ENCODE assay signal across 18 cellular contexts in the genomic region with DNA sequence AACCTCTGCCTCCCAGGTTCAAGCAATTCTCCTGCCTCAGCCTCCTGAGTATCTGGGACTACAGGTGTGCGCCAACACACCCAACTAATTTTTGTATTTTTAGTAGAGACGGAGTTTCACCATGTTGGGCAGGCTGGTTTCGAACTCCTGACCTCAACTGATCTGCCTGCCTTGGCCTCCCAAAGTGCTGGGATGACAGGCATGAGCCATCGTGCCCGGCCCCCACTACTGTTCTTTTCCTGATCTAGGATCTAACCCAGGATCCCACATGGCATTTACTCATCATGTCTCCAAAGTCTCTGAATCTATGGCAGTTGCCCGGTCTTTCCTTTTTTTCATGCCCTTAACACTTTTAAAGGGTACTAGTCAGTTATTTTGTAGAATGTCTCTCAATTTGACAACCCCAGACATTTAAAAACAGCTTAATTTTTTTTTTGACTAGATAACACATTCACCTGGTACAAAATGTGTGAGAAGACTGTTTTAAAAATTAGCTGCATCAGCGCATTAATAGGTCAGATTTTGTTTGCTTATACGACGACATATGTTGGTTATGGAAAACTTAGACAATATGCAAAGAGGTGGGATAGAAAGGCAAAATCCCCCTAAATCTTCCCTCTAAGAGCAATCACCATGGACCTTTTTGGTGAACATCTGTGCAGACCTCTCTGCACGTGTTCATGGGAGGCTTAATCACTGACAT. TPM values are rescaled to one million over a fixed set of nuclear protein-coding genes. Genes with fewer than 3 reads are reported as not detected.
DNase-seq lines count a peak whose midpoint lies in the region; ATAC-seq, FAIRE-seq and TF ChIP-seq lines count a peak whose summit lies in the region.
"Had no signal": no experiment of that assay in that cellular context is flagged by ENCODE, and none has a peak within 500 bp of the region (broad histone marks: within the 10 kb centered on the region; RNA-seq: fewer than 3 reads in every experiment).

No MANE protein-coding gene starts in this region.

- 59% methylated on average over 9 of the region's 10 CpGs for WGBS in K562 (ENCODE audit: insufficient coverage, low coverage, missing lambda C conversion rate)
- 92 to 97% methylated on average over 10 of the region's 10 CpGs for WGBS in thyroid gland, 2 donors

- H3K4me2 ChIP-seq in K562 (ENCODE audit: insufficient read depth, low read length), result no peak overlapping the region
- no peak overlapping the region for H3K4me2 ChIP-seq in Karpas-422 (ENCODE audit: low read depth, low read length, poor library complexity, severe bottlenecking)

- no peak overlapping the region; the same call in 1 of the 2 replicates for H3K27ac Mint-ChIP-seq in WTC11
- H3K27ac Mint-ChIP-seq: activated T-helper 2 cell treated with anti-CD3 and anti-CD28 coated beads, Interferon-gamma antibody, Interleukin-2, Interleukin-4, amounts not matched to agents 10 μg/mL and 5 μg/mL and 100 μg/mL, durations not matched to agents 14 hours and 24 hours and 36 hours; effector memory CD8-positive, alpha-beta T cell; H9; stimulated activated memory B cell treated with anti-CD40 and anti-IgM and Interleukin-4, amounts not matched to agents 10 μg/mL and 1 μg/mL and 100 μg/mL, for 72 hours had no signal

- peaks cover 8% of the 10 kb centered on the region for H3K36me3 Mint-ChIP-seq in WTC11

- H3K4me3 Mint-ChIP-seq in WTC11, result no peak overlapping the region
- H3K4me3 Mint-ChIP-seq: H9; stimulated activated memory B cell treated with anti-CD40 and anti-IgM and Interleukin-4, amounts not matched to agents 10 μg/mL and 1 μg/mL and 100 μg/mL, for 72 hours had no signal

- no TSS peak for BruUV-seq in K562 (replicated peaks; lab: Mats Ljungman, UMichigan)

- H4K20me1 ChIP-seq in K562 (replicated peaks; ENCODE audit: control insufficient read depth, insufficient read depth, low read length), result no peaks in the 10 kb centered on the region
- no peaks in the 10 kb centered on the region for H4K20me1 ChIP-seq in Karpas-422 (ENCODE audit: insufficient read depth, low read depth, low read length)

- H3K79me2 ChIP-seq in K562 (ENCODE audit: control insufficient read depth, insufficient read depth, low read length), result no peaks in the 10 kb centered on the region
- no peaks in the 10 kb centered on the region for H3K79me2 ChIP-seq in Karpas-422 (ENCODE audit: low read length)

- POLR2A ChIA-PET in K562 (lab: Yijun Ruan, JAX) (interaction anchor here (0.7 kb wide), 1 partner anchor 77 kb away, joined by 3 read pairs; no protein-coding TSS in a partner anchor), WTC11 (lab: Charles Lee) (no interaction called here)

- intact Hi-C loops in K562 (cut with micrococcal nuclease) (loop anchor here (10.0 kb wide), 1 partner anchor 579 kb away; no protein-coding TSS in a partner anchor), thyroid gland (cut with DNase I) (no loop called here)

- in situ Hi-C loops in K562 (cut with MboI), result no loop called here

- H3K9ac ChIP-seq in K562 (ENCODE audit: insufficient read depth in 1 of 2, low read depth in 2 of 2, low read length in 2 of 2) (no peak overlapping the region), Karpas-422 (ENCODE audit: low read length) (no peak overlapping the region)

- CTCF ChIA-PET in K562 (lab: Yijun Ruan, JAX; ENCODE audit: low intra/inter-chr PET ratio) (interaction anchor here (1.2 kb wide), 1 partner anchor 76 kb away, joined by 5 read pairs; no protein-coding TSS in a partner anchor), WTC11 (lab: Charles Lee) (no interaction called here)

- no peak for FAIRE-seq in K562 (lab: Jason Lieb, UNC)
- FAIRE-seq: GM19239, pancreas had no signal

- TF ChIP-seq CTCF in K562 (IDR thresholded peaks at IDR 0.05 in 2 of 3, conservative IDR thresholded peaks at IDR 0.05 in 1 of 3; ENCODE audit: insufficient read depth in 2 of 3, low read depth in 1 of 3, low read length in 3 of 3) (no peak), thyroid gland (IDR thresholded peaks at IDR 0.05) (no peak), WTC11 (IDR thresholded peaks at IDR 0.05) (no peak)

- H3K4me3 ChIP-seq in K562 (no peak overlapping the region), thyroid gland (replicated peaks in 1 of 3) (no peak overlapping the region), Karpas-422 (ENCODE audit: low read length) (no peak overlapping the region)
- H3K4me3 ChIP-seq: pancreas had no signal

- ATAC-seq in K562 (no peak), WTC11 (no peak)
- ATAC-seq: effector memory CD8-positive, alpha-beta T cell; left lobe of liver; pancreas had no signal

- no peak for TF ChIP-seq EP300 in K562 (IDR thresholded peaks at IDR 0.05; ENCODE audit: low read length)

- H3K27me3 Mint-ChIP-seq in WTC11 (ENCODE audit: low read depth), result no peaks in the 10 kb centered on the region
- H3K27me3 Mint-ChIP-seq: effector memory CD8-positive, alpha-beta T cell; stimulated activated memory B cell treated with anti-CD40 and anti-IgM and Interleukin-4, amounts not matched to agents 10 μg/mL and 1 μg/mL and 100 μg/mL, for 72 hours had no signal

- H3K4me1 ChIP-seq in K562 (replicated peaks in 1 of 2; ENCODE audit: control insufficient read depth in 2 of 2, insufficient read depth in 2 of 2, low read length in 2 of 2), result peaks cover 0 to 8% of the 10 kb centered on the region in 2 experiments; a peak in 2 of 5 replicates
- peaks cover 23 to 69% of the 10 kb centered on the region in 2 donors for H3K4me1 ChIP-seq in thyroid gland
- no peaks in the 10 kb centered on the region for H3K4me1 ChIP-seq in Karpas-422 (ENCODE audit: low read length)

- DNase-seq in NCI-H524 (lab: John Stamatoyannopoulos, UW), result peak; percentile 64 to 79
- DNase-seq in K562 (ENCODE audit: extremely low read depth in 1 of 4, low spot score in 3 of 4), result no peak
- DNase-seq in mesenteric fat pad (ENCODE audit: low spot score), result peak; percentile 51
- DNase-seq in thyroid gland, result no peak
- DNase-seq in WTC11 (ENCODE audit: low spot score), result no peak
- DNase-seq in Karpas-422, result no peak
- DNase-seq in glomerular visceral epithelial cell (ENCODE audit: extremely low spot score), result no peak
- DNase-seq: Caco-2; effector memory CD8-positive, alpha-beta T cell; EL; H9; NCI-H146; pancreas had no signal

- H3K9me2 ChIP-seq in Karpas-422 (replicated peaks; ENCODE audit: insufficient read depth, low read length), result no peaks in the 10 kb centered on the region

- peaks cover 5% of the 10 kb centered on the region; the same call in 1 of the 2 replicates for H3K9me3 Mint-ChIP-seq in WTC11
- H3K9me3 Mint-ChIP-seq: activated T-helper 2 cell treated with anti-CD3 and anti-CD28 coated beads, Interferon-gamma antibody, Interleukin-2, Interleukin-4, amounts not matched to agents 10 μg/mL and 5 μg/mL and 100 μg/mL, durations not matched to agents 14 hours and 24 hours and 36 hours; effector memory CD8-positive, alpha-beta T cell; H9; stimulated activated memory B cell treated with anti-CD40 and anti-IgM and Interleukin-4, amounts not matched to agents 10 μg/mL and 1 μg/mL and 100 μg/mL, for 72 hours had no signal

- no peaks in the 10 kb centered on the region for H3K4me1 Mint-ChIP-seq in WTC11

- H3K36me3 ChIP-seq in K562 (ENCODE audit: control insufficient read depth, insufficient read depth, low read length) (no peaks in the 10 kb centered on the region; the same call in 2 of the 3 replicates), thyroid gland (peaks cover 60 to 62% of the 10 kb centered on the region in 2 donors), Karpas-422 (ENCODE audit: insufficient read depth, low read length) (peaks cover 3% of the 10 kb centered on the region)

- H3K27ac ChIP-seq in K562 (ENCODE audit: extremely low read depth, low read depth, low read length) (no peak overlapping the region), thyroid gland (peak overlapping the region in 2 of 3 donors; percentile 80 to 91), Karpas-422 (ENCODE audit: low read length) (no peak overlapping the region)

- TF ChIP-seq POLR2A in K562 (conservative IDR thresholded peaks at IDR 0.05) (no peak), thyroid gland (IDR thresholded peaks at IDR 0.05) (no peak)

- H2AFZ ChIP-seq in K562 (ENCODE audit: low read depth, low read length) (no peak overlapping the region), Karpas-422 (ENCODE audit: low read length) (no peak overlapping the region)

- TF ChIP-seq RAD21 in K562 (CRISPR knock-in tag; conservative IDR thresholded peaks at IDR 0.05 in 1 of 2, IDR thresholded peaks at IDR 0.05 in 1 of 2), result no peak

- H3K9me3 ChIP-seq in K562 (replicated peaks; ENCODE audit: control insufficient read depth, insufficient read depth, low read depth, low read length) (no peaks in the 10 kb centered on the region), thyroid gland (no peaks in the 10 kb centered on the region), Karpas-422 (ENCODE audit: low read length) (no peaks in the 10 kb centered on the region)
- H3K9me3 ChIP-seq: Caco-2, pancreas had no signal

- H3K9me1 ChIP-seq in K562 (ENCODE audit: control insufficient read depth, insufficient read depth, low read length), result no peaks in the 10 kb centered on the region

- H3K27me3 ChIP-seq in K562 (ENCODE audit: control insufficient read depth in 2 of 2, insufficient read depth in 2 of 2, low read length in 2 of 2) (no peaks in the 10 kb centered on the region), thyroid gland (no peaks in the 10 kb centered on the region), Karpas-422 (ENCODE audit: low read length) (no peaks in the 10 kb centered on the region)
- H3K27me3 ChIP-seq: pancreas had no signal

RNA-seq across cellular contexts. Expression of gene STOM, which starts 46.5 kb away (rescaled TPM):
- 57.6 and 69.2 TPM in 2 replicates for total RNA-seq in K562 (2011; cell fraction: chromatin; rRNA removed; ENCODE audit: low replicate concordance)
- 86.6 and 95.4 TPM in 2 replicates for total RNA-seq in K562 (2011; cell fraction: nucleolus; rRNA removed)
- 109 and 133 TPM in 2 replicates for total RNA-seq in K562 (2011; cell fraction: nucleoplasm; rRNA removed)
- total RNA-seq in K562 (2014; rRNA removed), result 23.2 and 34.7 TPM in 2 replicates
- total RNA-seq in K562 (2014; rRNA removed; fragmentation: Illumina TruSeq; extraction: Trizol), result 43.9 and 52.4 TPM in 2 replicates
- total RNA-seq in K562 (2015; rRNA removed; fragmentation: Illumina TruSeq; extraction: Trizol), result 54.4 and 58.1 TPM in 2 replicates
- 56.7 and 56.9 TPM in 2 replicates for total RNA-seq in K562 (2021)
- 62.6 and 140 TPM in 2 replicates for polyA plus RNA-seq in K562 (2011; rRNA removed)
- 46.5 and 61.5 TPM in 2 replicates for polyA plus RNA-seq in K562 (2011; cell fraction: cytosol; rRNA removed)
- polyA plus RNA-seq in K562 (2011; cell fraction: nucleus; rRNA removed), result 15.3 and 22.4 TPM in 2 replicates
- polyA plus RNA-seq in K562 (2012), result 27.0 and 42.0 TPM in 2 replicates
- polyA plus RNA-seq in K562 (2014; fragmentation: Illumina TruSeq; extraction: Trizol), result 46.9 and 49.4 TPM in 2 replicates
- polyA plus RNA-seq in K562 (2014; fragmentation: Nextera tagmentation; extraction: Ambion mirVana), result 10 to 100 TPM; 24.6 to 35.8 TPM
- 33.5 and 43.0 TPM in 2 replicates for polyA plus RNA-seq in K562 (2014; rRNA removed)
- polyA minus RNA-seq in K562 (2011; rRNA and poly(A)+ RNA removed), result 40.2 and 82.5 TPM in 2 replicates
- polyA minus RNA-seq in K562 (2011; cell fraction: cytosol; rRNA and poly(A)+ RNA removed), result 37.9 and 62.8 TPM in 2 replicates
- 11.0 and 11.8 TPM in 2 replicates for polyA minus RNA-seq in K562 (2011; cell fraction: nucleus; rRNA and poly(A)+ RNA removed)
- 620 TPM for total RNA-seq in mesenteric fat pad
- 100 to 1,000 TPM; 104 to 275 (median 142) TPM for total RNA-seq in thyroid gland
- total RNA-seq in WTC11 (2021), result 29.6 to 32.9 TPM (median 30.1 TPM) in 3 replicates
- total RNA-seq in Karpas-422 (2014; rRNA removed; shearing (Covaris generic); ENCODE audit: low replicate concordance), result 16.4 and 33.1 TPM in 2 replicates
- total RNA-seq: HT-29 had no signal

RNA-seq across cellular contexts. Expression of gene GSN, which starts 55.6 kb away (rescaled TPM):
- total RNA-seq in K562 (2011; cell fraction: chromatin; rRNA removed; ENCODE audit: low replicate concordance), result 15.3 and 27.0 TPM in 2 replicates
- 9.9 and 11.0 TPM in 2 replicates for total RNA-seq in K562 (2011; cell fraction: nucleolus; rRNA removed)
- 8.1 and 9.2 TPM in 2 replicates for total RNA-seq in K562 (2011; cell fraction: nucleoplasm; rRNA removed)
- total RNA-seq in K562 (2014; rRNA removed) (8.2 and 10.8 TPM in 2 replicates), K562 (2014; rRNA removed; fragmentation: Illumina TruSeq; extraction: Trizol) (3.3 and 3.5 TPM in 2 replicates), K562 (2015; rRNA removed; fragmentation: Illumina TruSeq; extraction: Trizol) (12.3 and 12.4 TPM in 2 replicates), K562 (2021) (9.0 and 9.6 TPM in 2 replicates), mesenteric fat pad (843 TPM), thyroid gland (1,000 to 10,000 TPM; 1,151 to 1,624 (median 1,443) TPM), WTC11 (2021) (47.0 to 57.3 TPM (median 54.9 TPM) in 3 replicates)
- polyA plus RNA-seq in K562 (2011; rRNA removed) (16.6 and 24.2 TPM in 2 replicates), K562 (2014; fragmentation: Illumina TruSeq; extraction: Trizol) (5.2 and 7.4 TPM in 2 replicates), K562 (2014; fragmentation: Nextera tagmentation; extraction: Ambion mirVana) (under 1 TPM; 0.39 to 0.41 TPM), K562 (2014; rRNA removed) (7.5 and 11.2 TPM in 2 replicates)
- 27.5 and 34.5 TPM in 2 replicates for polyA plus RNA-seq in K562 (2011; cell fraction: cytosol; rRNA removed)
- polyA plus RNA-seq in K562 (2011; cell fraction: nucleus; rRNA removed), result 15.8 and 17.0 TPM in 2 replicates
- 11.2 and 34.5 TPM in 2 replicates for polyA plus RNA-seq in K562 (2012)
- polyA minus RNA-seq in K562 (2011; rRNA and poly(A)+ RNA removed), result 23.7 and 31.3 TPM in 2 replicates
- 24.8 and 27.9 TPM in 2 replicates for polyA minus RNA-seq in K562 (2011; cell fraction: cytosol; rRNA and poly(A)+ RNA removed)
- polyA minus RNA-seq in K562 (2011; cell fraction: nucleus; rRNA and poly(A)+ RNA removed), result 6.2 and 9.0 TPM in 2 replicates
- 33.7 and 36.7 TPM in 2 replicates for total RNA-seq in Karpas-422 (2014; rRNA removed; shearing (Covaris generic); ENCODE audit: low replicate concordance)

Comparison
In these comparisons a context has a peak if more than half of its experiments do, and no peak if none do; other contexts are left out.
1. DNase-seq: peak in NCI-H524 (2 of 2) and mesenteric fat pad (single experiment); none in K562 (0 of 4), thyroid gland (0 of 2), WTC11 (single experiment), Karpas-422 (single experiment) and glomerular visceral epithelial cell (single experiment).
2. H3K27ac ChIP-seq: peak in thyroid gland (2 of 3); none in K562 (single experiment) and Karpas-422 (single experiment).
3. RNA of gene GSN, which starts 55.6 kb away (total RNA-seq): 1,151 to 1,624 TPM in thyroid gland and 843 TPM in mesenteric fat pad (single experiment); 47.0 to 57.3 TPM in WTC11, 33.7 to 36.7 TPM in Karpas-422 and 3.3 to 27.0 TPM in K562; every median in the first group is over 10 times any median in the second.